In genomic region chr4:175017751-175018150, GRCh38 we compare ENCODE assay signal across 10 cellular contexts.
"Had no signal": no experiment of that assay in that cellular context is flagged by ENCODE, and none has a peak within 500 bp of the region (broad histone marks: within the 10 kb centered on the region; RNA-seq: fewer than 3 reads in every experiment).

No MANE protein-coding gene starts in this region.

- ATAC-seq: HCT116, HepG2 had no signal

- H3K4me3 ChIP-seq: GM23248, HAP-1 had no signal

- H3K4me1 ChIP-seq: HAP-1 had no signal

- H3K27ac ChIP-seq: GM23248, HL-60, KMS-11 had no signal

- H3K9me3 ChIP-seq: HAP-1 had no signal

- H3K36me3 ChIP-seq: HAP-1 had no signal

- DNase-seq: GM23248, GOT3, H7, HFFc6, KBM-7 had no signal
